14 cellular contexts compared by ENCODE assay signal in the genomic region with DNA sequence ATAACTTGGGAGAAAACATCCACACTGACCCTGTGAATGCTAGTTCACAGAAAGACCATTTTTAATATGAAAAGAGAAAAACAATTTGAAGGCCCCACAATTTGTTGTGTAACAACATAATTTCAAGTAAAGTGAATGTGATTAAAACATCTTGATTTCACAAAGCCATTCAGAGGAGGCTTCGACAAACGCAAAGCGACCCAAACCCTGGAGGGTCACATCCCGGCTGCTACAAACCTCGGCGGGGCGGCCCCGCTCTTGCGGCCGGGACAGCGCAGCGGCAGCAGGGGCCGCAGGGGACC. TPM values are rescaled to one million over a fixed set of nuclear protein-coding genes. Genes with fewer than 3 reads are reported as not detected.
A peak's percentile ranks its signal among the peaks of the same experiment; 100 is the strongest.
DNase-seq lines count a peak whose midpoint lies in the region; ATAC-seq, FAIRE-seq and TF ChIP-seq lines count a peak whose summit lies in the region.
"Had no signal": no experiment of that assay in that cellular context is flagged by ENCODE, and none has a peak within 500 bp of the region (broad histone marks: within the 10 kb centered on the region; RNA-seq: fewer than 3 reads in every experiment).

No MANE protein-coding gene starts in this region.

- H3K23ac ChIP-seq in H1 (ENCODE audit: insufficient read length) = no peak overlapping the region

- H3K79me2 ChIP-seq in ACC112 (ENCODE audit: control insufficient read depth, insufficient read depth, low read length, unreplicated experiment) = no peaks in the 10 kb centered on the region
- no peaks in the 10 kb centered on the region for H3K79me2 ChIP-seq in H1 (ENCODE audit: control insufficient read depth in 1 of 2, insufficient read depth in 2 of 2, low read length in 2 of 2)

- H3K4me1 Mint-ChIP-seq in HFFc6 (ENCODE audit: low read depth) (peaks cover 8% of the 10 kb centered on the region), neural crest cell (peaks cover 19% of the 10 kb centered on the region)

- TF ChIP-seq EP300 in H1 (IDR thresholded peaks at IDR 0.05; ENCODE audit: borderline replicate concordance in 1 of 2, low read depth in 2 of 2, low read length in 2 of 2) = no peak

- no peak overlapping the region for H4K5ac ChIP-seq in H1 (ENCODE audit: insufficient read length, low read depth, low read length)

- H3K9me3 ChIP-seq in H1 (ENCODE audit: insufficient read depth in 2 of 2, low read depth in 1 of 2, low read length in 1 of 2) (no peaks in the 10 kb centered on the region; a peak in 1 of 4 replicates), BE2C (no peaks in the 10 kb centered on the region)
- H3K9me3 ChIP-seq: colonic mucosa, neutrophil had no signal

- no peak overlapping the region for H4K91ac ChIP-seq in H1 (replicated peaks; ENCODE audit: insufficient read length, low read length)

- H3K4me3 ChIP-seq in ACC112 (ENCODE audit: low read depth, low read length) = peak overlapping the region; percentile 79; the same call in 1 of the 2 replicates
- H3K4me3 ChIP-seq in H1 (ENCODE audit: extremely low read depth in 1 of 4, insufficient read depth in 2 of 4, low read depth in 3 of 4, low read length in 4 of 4) = peak overlapping the region in 2 of 4 experiments; percentile 8 to 51; a peak in 3 of 8 replicates
- H3K4me3 ChIP-seq in BE2C (ENCODE audit: low read depth, low read length) = no peak overlapping the region

- no peak for TF ChIP-seq RAD21 in H1 (IDR thresholded peaks at IDR 0.05 in 1 of 2, conservative IDR thresholded peaks at IDR 0.05 in 1 of 2; ENCODE audit: low read depth in 2 of 2, low read length in 2 of 2)

- H3K4me1 ChIP-seq in ACC112 (ENCODE audit: control insufficient read depth, insufficient read depth, low read length, unreplicated experiment) (no peaks in the 10 kb centered on the region), H1 (replicated peaks in 1 of 4; ENCODE audit: control insufficient read depth in 3 of 4, insufficient read depth in 4 of 4, low read length in 3 of 4) (peaks cover 0 to 22% (median 15%) of the 10 kb centered on the region in 4 experiments; a peak in 5 of 7 replicates), BE2C (peaks cover 13% of the 10 kb centered on the region)
- H3K4me1 ChIP-seq: colonic mucosa had no signal

- WGBS in H1 (ENCODE audit: extremely low coverage in 1 of 2, insufficient coverage in 1 of 2, insufficient read length in 1 of 2, insufficient replicate concordance in 2 of 2, low coverage in 1 of 2, low lambda C conversion rate in 2 of 2, missing lambda C conversion rate in 1 of 2), 2 experiments = 8% methylated on average over 13 of the region's 13 CpGs; no CpG with 5 or more reads in 1 of the 2 experiments

- no peak overlapping the region for H2BK120ac ChIP-seq in H1 (replicated peaks; ENCODE audit: low read depth, low read length)

- CTCF ChIA-PET in H1 (lab: Charles Lee; ENCODE audit: partially characterized antibody) = interaction anchor here (0.9 to 2.6 kb wide), 3 partner anchors 8 to 18 kb away, joined by 3 to 9 read pairs (median 8); no protein-coding TSS in a partner anchor

- no peak overlapping the region for H2BK20ac ChIP-seq in H1 (ENCODE audit: low read length)

- DNase-seq in HFFc6 (no peak), H1 (ENCODE audit: low read depth in 1 of 2, low spot score in 2 of 2) (no peak), neural crest cell (ENCODE audit: low read depth, low spot score) (no peak), BE2C (no peak), SIG-M5 (lab: John Stamatoyannopoulos, UW) (no peak)
- DNase-seq in stimulated activated naive CD4-positive, alpha-beta T cell (lab: John Stamatoyannopoulos, UW) = no peak
- DNase-seq: activated CD4-positive, alpha-beta T cell treated with anti-CD3 and anti-CD28 coated beads for 4 hours; C1 segment of cervical spinal cord; colonic mucosa; islet precursor cell; NCI-H2107 had no signal

- H4K20me1 ChIP-seq in H1 (replicated peaks in 1 of 2; ENCODE audit: control insufficient read depth in 1 of 2, insufficient read depth in 2 of 2, low read length in 2 of 2) = peaks cover 23 to 31% of the 10 kb centered on the region in 2 experiments

- H3K27me3 ChIP-seq in ACC112 (ENCODE audit: insufficient read depth, low read length) = 0 out of 2 replicates have a peak, but pooled peaks cover 6% of the 10 kb centered on the region
- H3K27me3 ChIP-seq in H1 (replicated peaks in 1 of 4; ENCODE audit: control insufficient read depth in 3 of 4, extremely low read depth in 1 of 4, insufficient read depth in 3 of 4, low read length in 3 of 4) = peaks cover 87 to 99% (median 96%) of the 10 kb centered on the region in 4 experiments
- peaks cover 14% of the 10 kb centered on the region for H3K27me3 ChIP-seq in BE2C

- H2AFZ ChIP-seq in ACC112 (ENCODE audit: low read length, unreplicated experiment) = no peak overlapping the region
- H2AFZ ChIP-seq in H1 (ENCODE audit: low read length) = no peak overlapping the region

- TF ChIP-seq CTCF in HFFc6 (IDR thresholded peaks at IDR 0.05) (no peak), H1 (IDR thresholded peaks at IDR 0.05; ENCODE audit: control extremely low read depth in 1 of 3, insufficient read depth in 1 of 3, low read depth in 1 of 3, low read length in 3 of 3) (no peak), neural crest cell (conservative IDR thresholded peaks at IDR 0.05) (no peak), BE2C (IDR thresholded peaks at IDR 0.05; ENCODE audit: low read depth, low read length) (no peak)

- H3K56ac ChIP-seq in H1 (replicated peaks; ENCODE audit: insufficient read length, low read depth, low read length) = no peak overlapping the region

- no peak overlapping the region; the same call in 1 of the 2 replicates for H4K8ac ChIP-seq in H1 (ENCODE audit: extremely low read depth, insufficient read depth, low read length)

- H3K36me3 ChIP-seq in ACC112 (ENCODE audit: insufficient read depth, low read length) (no peaks in the 10 kb centered on the region), H1 (ENCODE audit: control insufficient read depth in 2 of 4, insufficient read depth in 4 of 4, low read length in 3 of 4) (peaks cover 0 to 11% (median 0%) of the 10 kb centered on the region in 4 experiments; a peak in 2 of 8 replicates), BE2C (no peaks in the 10 kb centered on the region)
- H3K36me3 ChIP-seq: colonic mucosa, neutrophil had no signal

- H3K9me3 Mint-ChIP-seq in HFFc6 (no peaks in the 10 kb centered on the region), neural crest cell (no peaks in the 10 kb centered on the region)

- POLR2A ChIA-PET in H1 (lab: Charles Lee; ENCODE audit: partially characterized antibody) = interaction anchor here (0.9 to 1.0 kb wide), 2 partner anchors 8 to 10 kb away, joined by 3 to 5 read pairs; no protein-coding TSS in a partner anchor

- H3K27me3 Mint-ChIP-seq in HFFc6 (ENCODE audit: insufficient read depth) (no peaks in the 10 kb centered on the region; the same call in 1 of the 2 replicates), neural crest cell (ENCODE audit: low read depth) (peaks cover 97% of the 10 kb centered on the region)

- no peak overlapping the region for H3K18ac ChIP-seq in H1 (ENCODE audit: extremely low read depth, low read length)

- H3K36me3 Mint-ChIP-seq in HFFc6 (ENCODE audit: low read depth) = no peaks in the 10 kb centered on the region; the same call in 1 of the 2 replicates
- no peaks in the 10 kb centered on the region for H3K36me3 Mint-ChIP-seq in neural crest cell (ENCODE audit: low read depth)

- no peak for FAIRE-seq in H1 (lab: Jason Lieb, UNC)

- H3K27ac Mint-ChIP-seq in HFFc6 = no peak overlapping the region
- no peak overlapping the region for H3K27ac Mint-ChIP-seq in neural crest cell (ENCODE audit: unreplicated experiment)

- H3K4me3 Mint-ChIP-seq in HFFc6 (peak overlapping the region; percentile 64), neural crest cell (peak overlapping the region; percentile 72)

- ATAC-seq in activated CD4-positive, CD25-positive, alpha-beta regulatory T cell treated with anti-CD3 and anti-CD28 coated beads, Interleukin-2, amount 50 U/mL, for 24 hours = no peak

- H3K14ac ChIP-seq in H1 (ENCODE audit: insufficient read length) = no peak overlapping the region

- no peaks in the 10 kb centered on the region for H3K79me1 ChIP-seq in H1 (ENCODE audit: low read depth, low read length)

- no peak overlapping the region for H2AK5ac ChIP-seq in H1 (ENCODE audit: low read depth, low read length)

- H3K4me2 ChIP-seq in H1 (ENCODE audit: insufficient read depth in 1 of 2, low read depth in 2 of 2, low read length in 2 of 2) = peak overlapping the region; percentile 61 to 65

- H3K9ac ChIP-seq in H1 (replicated peaks in 1 of 4; ENCODE audit: extremely low read depth in 1 of 4, low read depth in 3 of 4, low read length in 3 of 4) = no peak overlapping the region

- no peak overlapping the region for H2BK12ac ChIP-seq in H1 (ENCODE audit: low read depth, low read length)

- H3K27ac ChIP-seq in ACC112 (ENCODE audit: low read depth, low read length) (no peak overlapping the region), H1 (ENCODE audit: low read depth, low read length) (no peak overlapping the region)
- H3K27ac ChIP-seq: colonic mucosa, neutrophil had no signal

- no peak overlapping the region for H3K4ac ChIP-seq in H1 (replicated peaks; ENCODE audit: insufficient read length, low read depth, low read length)

- H2BK15ac ChIP-seq in H1 (ENCODE audit: low read length) = no peak overlapping the region

- H3K23me2 ChIP-seq in H1 (ENCODE audit: low read depth, low read length) = peaks cover 6% of the 10 kb centered on the region; the same call in 1 of the 2 replicates

- no peak overlapping the region for H2BK5ac ChIP-seq in H1 (ENCODE audit: low read depth, low read length)

- TF ChIP-seq POLR2A in H1 (IDR thresholded peaks at IDR 0.05; ENCODE audit: control extremely low read depth in 1 of 2, low read depth in 2 of 2, low read length in 2 of 2) = no peak

TF ChIP-seq in H1, 55 proteins besides CTCF, POLR2A, EP300 and RAD21:
- peak; percentile 91 for TF ChIP-seq SUZ12 (IDR thresholded peaks at IDR 0.05; ENCODE audit: low read length)
- TF ChIP-seq EZH2 (IDR thresholded peaks at IDR 0.05; ENCODE audit: low read depth, low read length, severe bottlenecking) = peak; percentile 81
- TF ChIP-seq PHF8 (conservative IDR thresholded peaks at IDR 0.05; ENCODE audit: low read depth, low read length) = no peak
- no peak for TF ChIP-seq RXRA (IDR thresholded peaks at IDR 0.05; ENCODE audit: insufficient read depth, low read depth, low read length)
TF ChIP-seq in H1: peak in this region for 2.

RNA-seq across cellular contexts. Expression of gene FOXC1, which starts 14.0 kb away (rescaled TPM):
- total RNA-seq in HFFc6 (2021; fragmentation: NEBNext Ultra II Directional; extraction: Animal tissue kit (Norgen Biotek cat#: 25700)) = 10 to 100 TPM; 15.8 to 18.0 (median 16.9) TPM
- 0.13 and 0.22 TPM in 2 replicates for total RNA-seq in H1 (2021; fragmentation: NEBNext Ultra II Directional; extraction: Animal tissue kit (Norgen Biotek cat#: 25700))
- 0.05 TPM in 1 of 2 replicates, not detected in the other for polyA plus RNA-seq in H1 (2011; rRNA removed)
- polyA plus RNA-seq in H1 (2011; cell fraction: cytosol; rRNA removed) = 0.09 TPM
- 0.03 TPM for polyA plus RNA-seq in H1 (2011; cell fraction: nucleus; rRNA removed)
- 0.05 to 0.07 TPM in 2 of 4 replicates, not detected in the others for polyA plus RNA-seq in H1 (2012, experiment 1 of 2)
- polyA plus RNA-seq in H1 (2012, experiment 2 of 2) = 0.13 TPM
- polyA plus RNA-seq in H1 (2013, experiment 1 of 2) = 0.10 TPM
- polyA plus RNA-seq in H1 (2013, experiment 2 of 2) = 0.06 TPM
- polyA minus RNA-seq in H1 (2011; rRNA and poly(A)+ RNA removed) = 0.10 TPM in 1 of 2 replicates, not detected in the other
- not detected for polyA minus RNA-seq in H1 (2011; cell fraction: cytosol; rRNA and poly(A)+ RNA removed)
- polyA minus RNA-seq in H1 (2011; cell fraction: nucleus; rRNA and poly(A)+ RNA removed) = 0.40 TPM
- total RNA-seq in neural crest cell = 1.7 and 1.8 TPM in 2 replicates
- 5.9 TPM for polyA plus RNA-seq in BE2C (2012; ENCODE audit: insufficient read depth, insufficient read length, low read depth)
